33 cellular contexts compared by ENCODE assay signal in the genomic region with DNA sequence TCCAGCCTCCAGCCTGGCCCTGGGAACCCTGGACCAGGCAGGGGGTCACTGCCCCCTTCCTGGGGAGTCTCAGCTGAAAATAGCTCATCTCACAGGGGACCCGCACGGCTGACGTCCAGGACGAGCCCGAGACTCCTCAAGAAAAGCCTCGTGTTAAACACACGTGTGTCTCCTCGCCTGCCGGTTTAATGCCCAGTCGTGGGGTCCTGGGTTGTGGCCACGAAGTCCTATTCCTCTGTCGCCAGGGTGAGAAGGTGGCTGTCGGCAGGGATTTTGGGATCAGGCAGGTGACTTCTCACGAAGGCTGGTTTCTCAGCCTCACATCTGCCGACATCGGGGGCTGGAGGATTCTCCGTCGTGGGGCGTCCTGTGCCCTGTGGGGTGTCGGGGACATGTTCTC.
"Had no signal": no experiment of that assay in that cellular context is flagged by ENCODE, and none has a peak within 500 bp of the region (broad histone marks: within the 10 kb centered on the region; RNA-seq: fewer than 3 reads in every experiment).

No MANE protein-coding gene starts in this region.

- H3K36me3 ChIP-seq: breast epithelium, Peyer's patch, SJSA1 had no signal

- DNase-seq: activated CD4-positive, alpha-beta T cell treated with anti-CD3 and anti-CD28 coated beads for 36 hours; activated CD4-positive, alpha-beta T cell treated with anti-CD3 and anti-CD28 coated beads, Interleukin-2, amount 10 ng/mL, durations not matched to agents 7 days and 5 days; activated CD4-positive, alpha-beta T cell treated with anti-CD3 and anti-CD28 coated beads, Interleukin-2, amount 50 U/mL, for 48 hours; activated CD8-positive, alpha-beta T cell treated with anti-CD3 and anti-CD28 coated beads, Interleukin-2, amount 10 ng/mL, durations not matched to agents 7 days and 5 days; activated gamma-delta T cell; activated naive CD4-positive, alpha-beta T cell treated with Interleukin-2 at 50 U/mL for 16 hours; activated naive CD8-positive, alpha-beta T cell treated with anti-CD3 and anti-CD28 coated beads, Interleukin-2, amount 10 ng/mL, durations not matched to agents 7 days and 5 days; activated T-cell treated with anti-CD3 and anti-CD28 coated beads, Interleukin-2, amount 50 U/mL, for 24 hours; body of pancreas; NCI-H1048; NCI-H1105 treated with DMSO at 0.1 percent for 48 hours; NCI-H1436; NCI-H1694; NCI-H1930; NCI-H2081 treated with DMSO at 0.1 percent for 48 hours; NCI-H2171; NCI-H510A; NCI-H526; NCI-H748 treated with DMSO at 0.1 percent for 48 hours; NK-92 treated with Interleukin-12 subunit alpha and Interleukin-12 subunit beta, amount 100 ng/mL, for 24 hours; PC-3; Peyer's patch; RPMI8226; SHP77 treated with DMSO at 0.1 percent for 48 hours; SK-N-SH had no signal

- H3K4me3 ChIP-seq: body of pancreas, breast epithelium, Peyer's patch, SJSA1 had no signal

- H3K9me3 Mint-ChIP-seq: activated naive CD4-positive, alpha-beta T cell treated with anti-CD3 and anti-CD28 coated beads, Interleukin-2, amount 50 U/mL, for 24 hours; activated naive CD8-positive, alpha-beta T cell treated with anti-CD3 and anti-CD28 coated beads, Interleukin-2, amount 10 ng/mL, durations not matched to agents 7 days and 5 days; activated T-cell treated with anti-CD3 and anti-CD28 coated beads, Interleukin-2, amount 50 U/mL, for 24 hours had no signal

- H3K9me3 ChIP-seq: body of pancreas, Peyer's patch, SK-N-SH had no signal

- H3K27me3 ChIP-seq: body of pancreas, Peyer's patch, SJSA1 had no signal

- H3K4me3 Mint-ChIP-seq: activated CD4-positive, alpha-beta T cell treated with anti-CD3 and anti-CD28 coated beads for 36 hours; activated CD4-positive, alpha-beta T cell treated with anti-CD3 and anti-CD28 coated beads, Interleukin-2, amount 10 ng/mL, durations not matched to agents 7 days and 5 days; activated CD8-positive, alpha-beta T cell treated with anti-CD3 and anti-CD28 coated beads, Interleukin-2, amount 10 ng/mL, durations not matched to agents 7 days and 5 days; activated naive CD4-positive, alpha-beta T cell treated with anti-CD3 and anti-CD28 coated beads, Interleukin-2, amount 50 U/mL, for 24 hours; activated naive CD8-positive, alpha-beta T cell treated with anti-CD3 and anti-CD28 coated beads, Interleukin-2, amount 10 ng/mL, durations not matched to agents 7 days and 5 days; activated T-cell treated with anti-CD3 and anti-CD28 coated beads, Interleukin-2, amount 50 U/mL, for 24 hours; T-helper 1 cell treated with Interleukin-12 subunit alpha and Interleukin-12 subunit beta and Interleukin-4 antibody, amounts not matched to agents 30 μg/mL and 1 μg/mL, for 36 hours; T-helper 2 cell treated with Interferon-gamma antibody and Interleukin-4, amounts not matched to agents 5 μg/mL and 100 μg/mL, for 36 hours had no signal

- FAIRE-seq: astrocyte, TTC549 had no signal

- H3K4me1 ChIP-seq: body of pancreas, breast epithelium, Peyer's patch, SJSA1 had no signal

- H3K4me1 Mint-ChIP-seq: activated CD4-positive, alpha-beta T cell treated with anti-CD3 and anti-CD28 coated beads, Interleukin-2, amount 10 ng/mL, durations not matched to agents 7 days and 5 days had no signal

- H3K36me3 Mint-ChIP-seq: activated naive CD4-positive, alpha-beta T cell treated with anti-CD3 and anti-CD28 coated beads, Interleukin-2, amount 50 U/mL, for 24 hours; activated naive CD8-positive, alpha-beta T cell treated with anti-CD3 and anti-CD28 coated beads, Interleukin-2, amount 10 ng/mL, durations not matched to agents 7 days and 5 days had no signal

- H3K9ac ChIP-seq: SK-N-SH had no signal

- H3K27ac Mint-ChIP-seq: activated CD4-positive, alpha-beta T cell treated with anti-CD3 and anti-CD28 coated beads for 36 hours; activated CD4-positive, alpha-beta T cell treated with anti-CD3 and anti-CD28 coated beads, Interleukin-2, amount 10 ng/mL, durations not matched to agents 7 days and 5 days; activated CD8-positive, alpha-beta T cell treated with anti-CD3 and anti-CD28 coated beads, Interleukin-2, amount 10 ng/mL, durations not matched to agents 7 days and 5 days; activated naive CD4-positive, alpha-beta T cell treated with anti-CD3 and anti-CD28 coated beads, Interleukin-2, amount 50 U/mL, for 24 hours; activated naive CD8-positive, alpha-beta T cell treated with anti-CD3 and anti-CD28 coated beads, Interleukin-2, amount 10 ng/mL, durations not matched to agents 7 days and 5 days; activated T-cell treated with anti-CD3 and anti-CD28 coated beads, Interleukin-2, amount 50 U/mL, for 24 hours; activated T-helper 2 cell treated with anti-CD3 and anti-CD28 coated beads, Interferon-gamma antibody, Interleukin-2, Interleukin-4, amounts not matched to agents 10 μg/mL and 5 μg/mL and 100 μg/mL, durations not matched to agents 14 hours and 24 hours and 36 hours; T-helper 1 cell treated with Interleukin-12 subunit alpha and Interleukin-12 subunit beta and Interleukin-4 antibody, amounts not matched to agents 30 μg/mL and 1 μg/mL, for 36 hours; T-helper 2 cell treated with Interferon-gamma antibody and Interleukin-4, amounts not matched to agents 5 μg/mL and 100 μg/mL, for 36 hours had no signal

- H3K4me2 ChIP-seq: SK-N-SH had no signal

- H3K27ac ChIP-seq: body of pancreas, breast epithelium, Peyer's patch, SJSA1 had no signal
